14 cellular contexts compared by ENCODE assay signal in genomic region chr5:73853091-73853490, GRCh38.
DNase-seq lines count a peak whose midpoint lies in the region; ATAC-seq and TF ChIP-seq lines count a peak whose summit lies in the region.
"Had no signal": no experiment of that assay in that cellular context is flagged by ENCODE, and none has a peak within 500 bp of the region (broad histone marks: within the 10 kb centered on the region; RNA-seq: fewer than 3 reads in every experiment).

No MANE protein-coding gene starts in this region.

- H4K20me1 ChIP-seq in neural progenitor cell (ENCODE audit: low read depth), result no peaks in the 10 kb centered on the region

- H3K4me2 ChIP-seq in neural progenitor cell, result no peak overlapping the region

- ATAC-seq in GM18909 (IDR thresholded peaks at IDR 0.05; ENCODE audit: poor library complexity, unreplicated experiment) (peak; percentile 55), HG02588 (IDR thresholded peaks at IDR 0.05; ENCODE audit: unreplicated experiment) (no peak)
- ATAC-seq: CD8-positive, alpha-beta T cell; effector memory CD8-positive, alpha-beta T cell had no signal

- no peak overlapping the region for H3K27ac ChIP-seq in neural progenitor cell

- H3K4me1 ChIP-seq in neural progenitor cell, result no peaks in the 10 kb centered on the region

- peaks cover 4% of the 10 kb centered on the region for H3K4me1 Mint-ChIP-seq in neural progenitor cell

- H3K9me3 Mint-ChIP-seq in neural progenitor cell, result no peaks in the 10 kb centered on the region
- H3K9me3 Mint-ChIP-seq: CD8-positive, alpha-beta T cell; effector memory CD8-positive, alpha-beta T cell; H9 had no signal

- no peaks in the 10 kb centered on the region for H3K36me3 Mint-ChIP-seq in neural progenitor cell
- H3K36me3 Mint-ChIP-seq: CD8-positive, alpha-beta T cell had no signal

- no peak overlapping the region for H2AFZ ChIP-seq in neural progenitor cell (replicated peaks)

- H3K4me3 Mint-ChIP-seq in neural progenitor cell, result no peak overlapping the region
- H3K4me3 Mint-ChIP-seq: CD8-positive, alpha-beta T cell; effector memory CD8-positive, alpha-beta T cell; H9 had no signal

- peaks cover 2% of the 10 kb centered on the region for H3K27me3 Mint-ChIP-seq in neural progenitor cell (ENCODE audit: insufficient read depth, low read depth)
- H3K27me3 Mint-ChIP-seq: effector memory CD8-positive, alpha-beta T cell had no signal

- no peak overlapping the region for H3K4me3 ChIP-seq in neural progenitor cell

- H3K36me3 ChIP-seq in neural progenitor cell, result no peaks in the 10 kb centered on the region

- peak; percentile 73 for DNase-seq in AG08395 (ENCODE audit: low spot score)
- DNase-seq in RPMI7951 (ENCODE audit: low read depth), result peak; percentile 88
- DNase-seq in fibroblast of peridontal ligament (ENCODE audit: extremely low read depth), result peak; percentile 82
- no peak for DNase-seq in NK-92 (lab: John Stamatoyannopoulos, UW; ENCODE audit: unreplicated experiment)
- no peak for DNase-seq in activated T-cell treated with anti-CD3 and anti-CD28 coated beads for 4 hours
- DNase-seq in neural progenitor cell (ENCODE audit: low spot score), result no peak
- DNase-seq: CD8-positive, alpha-beta T cell; effector memory CD8-positive, alpha-beta T cell; H9; NCI-H1092 treated with DMSO at 0.1 percent for 48 hours; RPMI8226; stimulated activated CD4-positive, alpha-beta T cell treated with anti-CD3 and anti-CD28 coated beads, Interleukin-2, amount 100 ng/mL, for 24 hours had no signal

- no peak overlapping the region for H3K27ac Mint-ChIP-seq in neural progenitor cell
- H3K27ac Mint-ChIP-seq: CD8-positive, alpha-beta T cell; effector memory CD8-positive, alpha-beta T cell; H9 had no signal

- H3K79me2 ChIP-seq in neural progenitor cell (ENCODE audit: low read depth), result no peaks in the 10 kb centered on the region

- no peaks in the 10 kb centered on the region for H3K27me3 ChIP-seq in neural progenitor cell

- no peak for TF ChIP-seq CTCF in neural progenitor cell (IDR thresholded peaks at IDR 0.05)

- H3K9me3 ChIP-seq in neural progenitor cell (ENCODE audit: low read depth), result no peaks in the 10 kb centered on the region

- H3F3A ChIP-seq in neural progenitor cell (ENCODE audit: low read depth), result no peaks in the 10 kb centered on the region

- H3K9ac ChIP-seq in neural progenitor cell, result no peak overlapping the region

Comparison
In these comparisons a context has a peak if more than half of its experiments do, and no peak if none do; other contexts are left out.
1. DNase-seq: peak in AG08395 (single experiment), RPMI7951 (single experiment) and fibroblast of peridontal ligament (single experiment); none in NK-92 (single experiment), activated T-cell treated with anti-CD3 and anti-CD28 coated beads for 4 hours (single experiment) and neural progenitor cell (single experiment).